In the genomic region with DNA sequence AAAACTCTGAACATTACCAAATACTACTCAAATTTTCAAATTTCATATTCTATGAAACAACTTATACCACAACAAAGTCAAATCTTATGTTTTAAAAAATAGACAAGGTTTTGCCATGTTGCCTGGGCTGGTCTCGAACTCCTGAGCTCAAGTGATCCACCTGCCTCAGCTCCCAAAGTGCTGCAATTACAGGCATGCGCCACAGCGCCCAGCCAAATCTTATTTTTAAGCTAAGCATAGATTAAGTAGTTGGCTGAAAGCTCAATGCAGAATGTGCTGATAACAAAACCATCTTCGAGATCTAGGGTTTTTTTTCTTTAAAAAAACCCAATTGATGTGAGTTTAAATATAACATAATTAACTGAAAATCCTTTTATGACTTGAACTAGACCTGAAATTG, we compare ENCODE assay signal across 1 cellular context.
A peak's percentile ranks its signal among the peaks of the same experiment; 100 is the strongest.
TF ChIP-seq lines count a peak whose summit lies in the region.

No MANE protein-coding gene starts in this region.

TF ChIP-seq in HepG2, 621 proteins besides CTCF, POLR2A, EP300 and RAD21:
- TF ChIP-seq, protein P1, sequence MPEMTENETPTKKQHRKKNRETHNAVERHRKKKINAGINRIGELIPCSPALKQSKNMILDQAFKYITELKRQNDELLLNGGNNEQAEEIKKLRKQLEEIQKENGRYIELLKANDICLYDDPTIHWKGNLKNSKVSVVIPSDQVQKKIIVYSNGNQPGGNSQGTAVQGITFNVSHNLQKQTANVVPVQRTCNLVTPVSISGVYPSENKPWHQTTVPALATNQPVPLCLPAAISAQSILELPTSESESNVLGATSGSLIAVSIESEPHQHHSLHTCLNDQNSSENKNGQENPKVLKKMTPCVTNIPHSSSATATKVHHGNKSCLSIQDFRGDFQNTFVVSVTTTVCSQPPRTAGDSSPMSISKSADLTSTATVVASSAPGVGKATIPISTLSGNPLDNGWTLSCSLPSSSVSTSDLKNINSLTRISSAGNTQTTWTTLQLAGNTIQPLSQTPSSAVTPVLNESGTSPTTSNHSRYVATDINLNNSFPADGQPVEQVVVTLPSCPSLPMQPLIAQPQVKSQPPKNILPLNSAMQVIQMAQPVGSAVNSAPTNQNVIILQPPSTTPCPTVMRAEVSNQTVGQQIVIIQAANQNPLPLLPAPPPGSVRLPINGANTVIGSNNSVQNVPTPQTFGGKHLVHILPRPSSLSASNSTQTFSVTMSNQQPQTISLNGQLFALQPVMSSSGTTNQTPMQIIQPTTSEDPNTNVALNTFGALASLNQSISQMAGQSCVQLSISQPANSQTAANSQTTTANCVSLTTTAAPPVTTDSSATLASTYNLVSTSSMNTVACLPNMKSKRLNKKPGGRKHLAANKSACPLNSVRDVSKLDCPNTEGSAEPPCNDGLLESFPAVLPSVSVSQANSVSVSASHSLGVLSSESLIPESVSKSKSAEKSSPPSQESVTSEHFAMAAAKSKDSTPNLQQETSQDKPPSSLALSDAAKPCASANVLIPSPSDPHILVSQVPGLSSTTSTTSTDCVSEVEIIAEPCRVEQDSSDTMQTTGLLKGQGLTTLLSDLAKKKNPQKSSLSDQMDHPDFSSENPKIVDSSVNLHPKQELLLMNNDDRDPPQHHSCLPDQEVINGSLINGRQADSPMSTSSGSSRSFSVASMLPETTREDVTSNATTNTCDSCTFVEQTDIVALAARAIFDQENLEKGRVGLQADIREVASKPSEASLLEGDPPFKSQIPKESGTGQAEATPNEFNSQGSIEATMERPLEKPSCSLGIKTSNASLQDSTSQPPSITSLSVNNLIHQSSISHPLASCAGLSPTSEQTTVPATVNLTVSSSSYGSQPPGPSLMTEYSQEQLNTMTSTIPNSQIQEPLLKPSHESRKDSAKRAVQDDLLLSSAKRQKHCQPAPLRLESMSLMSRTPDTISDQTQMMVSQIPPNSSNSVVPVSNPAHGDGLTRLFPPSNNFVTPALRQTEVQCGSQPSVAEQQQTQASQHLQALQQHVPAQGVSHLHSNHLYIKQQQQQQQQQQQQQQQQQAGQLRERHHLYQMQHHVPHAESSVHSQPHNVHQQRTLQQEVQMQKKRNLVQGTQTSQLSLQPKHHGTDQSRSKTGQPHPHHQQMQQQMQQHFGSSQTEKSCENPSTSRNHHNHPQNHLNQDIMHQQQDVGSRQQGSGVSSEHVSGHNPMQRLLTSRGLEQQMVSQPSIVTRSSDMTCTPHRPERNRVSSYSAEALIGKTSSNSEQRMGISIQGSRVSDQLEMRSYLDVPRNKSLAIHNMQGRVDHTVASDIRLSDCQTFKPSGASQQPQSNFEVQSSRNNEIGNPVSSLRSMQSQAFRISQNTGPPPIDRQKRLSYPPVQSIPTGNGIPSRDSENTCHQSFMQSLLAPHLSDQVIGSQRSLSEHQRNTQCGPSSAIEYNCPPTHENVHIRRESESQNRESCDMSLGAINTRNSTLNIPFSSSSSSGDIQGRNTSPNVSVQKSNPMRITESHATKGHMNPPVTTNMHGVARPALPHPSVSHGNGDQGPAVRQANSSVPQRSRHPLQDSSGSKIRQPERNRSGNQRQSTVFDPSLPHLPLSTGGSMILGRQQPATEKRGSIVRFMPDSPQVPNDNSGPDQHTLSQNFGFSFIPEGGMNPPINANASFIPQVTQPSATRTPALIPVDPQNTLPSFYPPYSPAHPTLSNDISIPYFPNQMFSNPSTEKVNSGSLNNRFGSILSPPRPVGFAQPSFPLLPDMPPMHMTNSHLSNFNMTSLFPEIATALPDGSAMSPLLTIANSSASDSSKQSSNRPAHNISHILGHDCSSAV (CRISPR knock-in tag; IDR thresholded peaks at IDR 0.05; ENCODE audit: borderline replicate concordance): no peak
- TF ChIP-seq, protein P2, sequence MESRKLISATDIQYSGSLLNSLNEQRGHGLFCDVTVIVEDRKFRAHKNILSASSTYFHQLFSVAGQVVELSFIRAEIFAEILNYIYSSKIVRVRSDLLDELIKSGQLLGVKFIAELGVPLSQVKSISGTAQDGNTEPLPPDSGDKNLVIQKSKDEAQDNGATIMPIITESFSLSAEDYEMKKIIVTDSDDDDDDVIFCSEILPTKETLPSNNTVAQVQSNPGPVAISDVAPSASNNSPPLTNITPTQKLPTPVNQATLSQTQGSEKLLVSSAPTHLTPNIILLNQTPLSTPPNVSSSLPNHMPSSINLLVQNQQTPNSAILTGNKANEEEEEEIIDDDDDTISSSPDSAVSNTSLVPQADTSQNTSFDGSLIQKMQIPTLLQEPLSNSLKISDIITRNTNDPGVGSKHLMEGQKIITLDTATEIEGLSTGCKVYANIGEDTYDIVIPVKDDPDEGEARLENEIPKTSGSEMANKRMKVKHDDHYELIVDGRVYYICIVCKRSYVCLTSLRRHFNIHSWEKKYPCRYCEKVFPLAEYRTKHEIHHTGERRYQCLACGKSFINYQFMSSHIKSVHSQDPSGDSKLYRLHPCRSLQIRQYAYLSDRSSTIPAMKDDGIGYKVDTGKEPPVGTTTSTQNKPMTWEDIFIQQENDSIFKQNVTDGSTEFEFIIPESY (CRISPR knock-in tag; IDR thresholded peaks at IDR 0.05): peak; percentile 51; the same call in 1 of the 2 replicates
